25 cellular contexts compared by ENCODE assay signal in genomic region chr10:51955696-51956095, GRCh38.
"Had no signal": no experiment of that assay in that cellular context is flagged by ENCODE, and none has a peak within 500 bp of the region (broad histone marks: within the 10 kb centered on the region; RNA-seq: fewer than 3 reads in every experiment).

No MANE protein-coding gene starts in this region.

- H3K27ac Mint-ChIP-seq: activated CD4-positive, alpha-beta memory T cell treated with anti-CD3 and anti-CD28 coated beads for 36 hours; activated CD4-positive, alpha-beta T cell treated with anti-CD3 and anti-CD28 coated beads, Interleukin-2, amount 10 ng/mL, durations not matched to agents 7 days and 5 days; activated naive CD4-positive, alpha-beta T cell treated with anti-CD3 and anti-CD28 coated beads for 36 hours; activated naive CD8-positive, alpha-beta T cell had no signal

- H3K27ac ChIP-seq: brain microvascular endothelial cell, cardiac muscle cell, RWPE1, SJSA1, VCaP had no signal

- H3K4me1 Mint-ChIP-seq: activated CD4-positive, alpha-beta T cell treated with anti-CD3 and anti-CD28 coated beads, Interleukin-2, amount 10 ng/mL, durations not matched to agents 7 days and 5 days had no signal

- DNase-seq: activated CD4-positive, alpha-beta memory T cell treated with anti-CD3 and anti-CD28 coated beads for 36 hours; activated CD4-positive, alpha-beta T cell treated with anti-CD3 and anti-CD28 coated beads, Interleukin-2, amount 10 ng/mL, durations not matched to agents 7 days and 5 days; activated CD4-positive, CD25-positive, alpha-beta regulatory T cell; activated CD8-positive, alpha-beta memory T cell treated with anti-CD3 and anti-CD28 coated beads for 24 hours; activated gamma-delta T cell; activated naive CD4-positive, alpha-beta T cell treated with anti-CD3 and anti-CD28 coated beads for 36 hours; activated T-cell treated with anti-CD3 and anti-CD28 coated beads, Interleukin-2, amount 50 U/mL, for 4 hours; amygdala; brain microvascular endothelial cell; KG1; NCI-H1048; NCI-H146; NCI-H187 treated with DMSO at 0.1 percent for 48 hours; NCI-H345; NCI-H510A; NCI-H526 treated with DMSO at 0.1 percent for 48 hours; NCI-H82; Right ventricle myocardium superior; T-helper 2 cell had no signal

- H3K36me3 ChIP-seq: brain microvascular endothelial cell, cardiac muscle cell, SJSA1 had no signal

- H3K4me1 ChIP-seq: SJSA1 had no signal

- H3K4me3 ChIP-seq: cardiac muscle cell, SJSA1 had no signal

- H3K27me3 ChIP-seq: brain microvascular endothelial cell, cardiac muscle cell, SJSA1 had no signal

- H3K9me3 Mint-ChIP-seq: activated CD4-positive, alpha-beta memory T cell treated with anti-CD3 and anti-CD28 coated beads for 36 hours; activated CD4-positive, alpha-beta T cell treated with anti-CD3 and anti-CD28 coated beads, Interleukin-2, amount 10 ng/mL, durations not matched to agents 7 days and 5 days; activated naive CD4-positive, alpha-beta T cell treated with anti-CD3 and anti-CD28 coated beads for 36 hours; activated T-cell treated with anti-CD3 and anti-CD28 coated beads, Interleukin-2, amount 50 U/mL, for 4 hours had no signal

- H3K36me3 Mint-ChIP-seq: activated CD4-positive, alpha-beta memory T cell treated with anti-CD3 and anti-CD28 coated beads for 36 hours; activated naive CD8-positive, alpha-beta T cell had no signal

- ATAC-seq: activated T-cell treated with anti-CD3 and anti-CD28 coated beads, Interleukin-2, amount 50 U/mL, for 4 hours; Panc1 had no signal

- H3K4me3 Mint-ChIP-seq: activated CD4-positive, alpha-beta memory T cell treated with anti-CD3 and anti-CD28 coated beads for 36 hours; activated CD4-positive, alpha-beta T cell treated with anti-CD3 and anti-CD28 coated beads, Interleukin-2, amount 10 ng/mL, durations not matched to agents 7 days and 5 days; activated naive CD4-positive, alpha-beta T cell treated with anti-CD3 and anti-CD28 coated beads for 36 hours; activated naive CD8-positive, alpha-beta T cell; activated T-cell treated with anti-CD3 and anti-CD28 coated beads, Interleukin-2, amount 50 U/mL, for 4 hours had no signal

- H3K9me3 ChIP-seq: SJSA1 had no signal
